23 cellular contexts compared by ENCODE assay signal in genomic region chr13:25683662-25684370, GRCh38.
DNase-seq lines count a peak whose midpoint lies in the region; ATAC-seq and TF ChIP-seq lines count a peak whose summit lies in the region.
"Had no signal": no experiment of that assay in that cellular context is flagged by ENCODE, and none has a peak within 500 bp of the region (broad histone marks: within the 10 kb centered on the region; RNA-seq: fewer than 3 reads in every experiment).

No MANE protein-coding gene starts in this region.

- TF ChIP-seq POLR2A in transverse colon (IDR thresholded peaks at IDR 0.05): no peak

- H3K27ac Mint-ChIP-seq in nephron: peak overlapping the region in 2 of 3 experiments; percentile 29 to 35
- no peak overlapping the region for H3K27ac Mint-ChIP-seq in natural killer cell treated with Interleukin-12 subunit alpha and Interleukin-12 subunit beta and Interleukin-15 and Interleukin-18, amount 100 ng/mL, for 72 hours
- no peak overlapping the region for H3K27ac Mint-ChIP-seq in WTC11
- H3K27ac Mint-ChIP-seq: CD14-positive monocyte; CD4-positive, alpha-beta T cell; CD8-positive, alpha-beta memory T cell; HFFc6 had no signal

- no peaks in the 10 kb centered on the region for H3K36me3 Mint-ChIP-seq in nephron (ENCODE audit: low read depth)
- H3K36me3 Mint-ChIP-seq in natural killer cell treated with Interleukin-12 subunit alpha and Interleukin-12 subunit beta and Interleukin-15 and Interleukin-18, amount 100 ng/mL, for 72 hours: no peaks in the 10 kb centered on the region
- no peaks in the 10 kb centered on the region for H3K36me3 Mint-ChIP-seq in WTC11
- H3K36me3 Mint-ChIP-seq: CD14-positive monocyte; CD8-positive, alpha-beta memory T cell had no signal

- 83 to 92% (median 85%) methylated on average over 6 of the region's 6 CpGs for WGBS in psoas muscle, 3 donors
- 84 to 87% methylated on average over 6 of the region's 6 CpGs for WGBS in transverse colon (ENCODE audit: low coverage in 1 of 2), 2 donors

- no peak overlapping the region for H3K4me3 Mint-ChIP-seq in nephron
- no peak overlapping the region for H3K4me3 Mint-ChIP-seq in natural killer cell treated with Interleukin-12 subunit alpha and Interleukin-12 subunit beta and Interleukin-15 and Interleukin-18, amount 100 ng/mL, for 72 hours
- H3K4me3 Mint-ChIP-seq in WTC11: no peak overlapping the region
- H3K4me3 Mint-ChIP-seq: CD14-positive monocyte; CD4-positive, alpha-beta T cell; CD8-positive, alpha-beta memory T cell; HFFc6 had no signal

- H3K9me3 ChIP-seq in KOPT-K1 (ENCODE audit: insufficient read depth, low read length, poor library complexity, severe bottlenecking) (no peaks in the 10 kb centered on the region), psoas muscle (no peaks in the 10 kb centered on the region), transverse colon (no peaks in the 10 kb centered on the region)
- H3K9me3 ChIP-seq: BE2C, HAP-1 had no signal

- H3K4me1 Mint-ChIP-seq in nephron (peaks cover 80% of the 10 kb centered on the region), WTC11 (no peaks in the 10 kb centered on the region)
- no peaks in the 10 kb centered on the region for H3K4me1 Mint-ChIP-seq in natural killer cell treated with Interleukin-12 subunit alpha and Interleukin-12 subunit beta and Interleukin-15 and Interleukin-18, amount 100 ng/mL, for 72 hours (ENCODE audit: low read depth in 2 of 2)
- H3K4me1 Mint-ChIP-seq: CD14-positive monocyte; CD8-positive, alpha-beta memory T cell had no signal

- in situ Hi-C loops in ACHN (cut with HindIII; ENCODE audit: low pct_ligation_motif_present, low pct_unique_long_range_greater_than_20kb, low sequenced_read_pairs): no loop called here
- in situ Hi-C loops in transverse colon (cut with MboI; ENCODE audit: low pct_ligation_motif_present in 1 of 4, low pct_unique_long_range_greater_than_20kb in 1 of 4, low sequenced_read_pairs in 3 of 4): no loop called here

- H3K27me3 Mint-ChIP-seq in nephron (ENCODE audit: low read depth) (no peaks in the 10 kb centered on the region), WTC11 (ENCODE audit: low read depth) (no peaks in the 10 kb centered on the region)
- peaks cover 3 to 6% of the 10 kb centered on the region in 2 donors for H3K27me3 Mint-ChIP-seq in natural killer cell treated with Interleukin-12 subunit alpha and Interleukin-12 subunit beta and Interleukin-15 and Interleukin-18, amount 100 ng/mL, for 72 hours

- CTCF ChIA-PET in WTC11 (lab: Charles Lee): no interaction called here

- TF ChIP-seq CTCF in VCaP (conservative IDR thresholded peaks at IDR 0.05): no peak
- no peak for TF ChIP-seq CTCF in nephron (IDR thresholded peaks at IDR 0.05; ENCODE audit: unreplicated experiment in 3 of 3)
- TF ChIP-seq CTCF in psoas muscle (IDR thresholded peaks at IDR 0.05): no peak
- TF ChIP-seq CTCF in transverse colon (IDR thresholded peaks at IDR 0.05): no peak
- no peak for TF ChIP-seq CTCF in WTC11 (IDR thresholded peaks at IDR 0.05)

- H3K4me1 ChIP-seq in psoas muscle (peaks cover 31% of the 10 kb centered on the region), transverse colon (peaks cover 0 to 16% (median 4%) of the 10 kb centered on the region in 4 donors)
- H3K4me1 ChIP-seq: BE2C had no signal

- intact Hi-C loops in psoas muscle (cut with DNase I) (loop anchor here in 1 of 2 donors (5.0 kb wide), 1 partner anchor 378 kb away; no protein-coding TSS in a partner anchor), transverse colon (cut with DNase I; ENCODE audit: low total_unique reads) (no loop called here)

- H3K27ac ChIP-seq in KOPT-K1 (ENCODE audit: low read depth, low read length, poor library complexity, severe bottlenecking) (peak overlapping the region; percentile 57), VCaP (peak overlapping the region; percentile 65), psoas muscle (peak overlapping the region; percentile 27), transverse colon (no peak overlapping the region)
- H3K27ac ChIP-seq: 22Rv1; BLaER1 treated with 17β-estradiol and CSF1 and Interleukin-3, amounts not matched to agents 10 nM and 100 nM had no signal

- POLR2A ChIA-PET in WTC11 (lab: Charles Lee): no interaction called here

- H3K4me3 ChIP-seq in psoas muscle (no peak overlapping the region), transverse colon (no peak overlapping the region)
- H3K4me3 ChIP-seq: BLaER1 treated with 17β-estradiol and CSF1 and Interleukin-3, amounts not matched to agents 10 nM and 100 nM; GM12878; HAP-1 had no signal

- no peak for TF ChIP-seq EP300 in transverse colon (IDR thresholded peaks at IDR 0.05; ENCODE audit: low read depth)

- no peak for ATAC-seq in psoas muscle
- no peak for ATAC-seq in natural killer cell treated with Interleukin-12 subunit alpha and Interleukin-12 subunit beta and Interleukin-15 and Interleukin-18, amount 100 ng/mL, for 72 hours
- ATAC-seq in WTC11: no peak
- ATAC-seq: GM12878 had no signal

- peaks cover 13% of the 10 kb centered on the region for H3K9me3 Mint-ChIP-seq in nephron
- no peaks in the 10 kb centered on the region for H3K9me3 Mint-ChIP-seq in natural killer cell treated with Interleukin-12 subunit alpha and Interleukin-12 subunit beta and Interleukin-15 and Interleukin-18, amount 100 ng/mL, for 72 hours
- H3K9me3 Mint-ChIP-seq in WTC11: peaks cover 10% of the 10 kb centered on the region; the same call in 1 of the 2 replicates
- H3K9me3 Mint-ChIP-seq: CD4-positive, alpha-beta T cell had no signal

- H3K36me3 ChIP-seq in KOPT-K1 (ENCODE audit: insufficient read depth, low read length) (no peaks in the 10 kb centered on the region), psoas muscle (ENCODE audit: insufficient read depth in 1 of 2, low read depth in 1 of 2) (no peaks in the 10 kb centered on the region), transverse colon (no peaks in the 10 kb centered on the region)
- H3K36me3 ChIP-seq: BE2C; BLaER1 treated with 17β-estradiol and CSF1 and Interleukin-3, amounts not matched to agents 10 nM and 100 nM; HAP-1 had no signal

- DNase-seq in psoas muscle (no peak), ACHN (no peak), transverse colon (no peak), WTC11 (ENCODE audit: low spot score) (no peak)
- no peak for DNase-seq in natural killer cell treated with Interleukin-12 subunit alpha and Interleukin-12 subunit beta and Interleukin-15 and Interleukin-18, amount 100 ng/mL, for 72 hours (ENCODE audit: low spot score)
- DNase-seq: AML-193; BE2C; CD4-positive, alpha-beta T cell; CD8-positive, alpha-beta memory T cell; DMS 273 treated with DMSO at 0.1 percent for 48 hours; DMS79; EL; GDM1; GOT3; HFFc6 had no signal

- H3K27me3 ChIP-seq in psoas muscle (ENCODE audit: insufficient read depth in 3 of 3, low read length in 2 of 3) (no peaks in the 10 kb centered on the region), transverse colon (no peaks in the 10 kb centered on the region)
- H3K27me3 ChIP-seq: BLaER1 treated with 17β-estradiol and CSF1 and Interleukin-3, amounts not matched to agents 10 nM and 100 nM had no signal

TF ChIP-seq in WTC11, 78 proteins besides CTCF, POLR2A, EP300 and RAD21:
- TF ChIP-seq, protein P1, sequence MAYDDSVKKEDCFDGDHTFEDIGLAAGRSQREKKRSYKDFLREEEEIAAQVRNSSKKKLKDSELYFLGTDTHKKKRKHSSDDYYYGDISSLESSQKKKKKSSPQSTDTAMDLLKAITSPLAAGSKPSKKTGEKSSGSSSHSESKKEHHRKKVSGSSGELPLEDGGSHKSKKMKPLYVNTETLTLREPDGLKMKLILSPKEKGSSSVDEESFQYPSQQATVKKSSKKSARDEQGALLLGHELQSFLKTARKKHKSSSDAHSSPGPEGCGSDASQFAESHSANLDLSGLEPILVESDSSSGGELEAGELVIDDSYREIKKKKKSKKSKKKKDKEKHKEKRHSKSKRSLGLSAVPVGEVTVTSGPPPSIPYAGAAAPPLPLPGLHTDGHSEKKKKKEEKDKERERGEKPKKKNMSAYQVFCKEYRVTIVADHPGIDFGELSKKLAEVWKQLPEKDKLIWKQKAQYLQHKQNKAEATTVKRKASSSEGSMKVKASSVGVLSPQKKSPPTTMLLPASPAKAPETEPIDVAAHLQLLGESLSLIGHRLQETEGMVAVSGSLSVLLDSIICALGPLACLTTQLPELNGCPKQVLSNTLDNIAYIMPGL (CRISPR knock-in tag; IDR thresholded peaks at IDR 0.05): no peak
- TF ChIP-seq NR3C1 (CRISPR knock-in tag; conservative IDR thresholded peaks at IDR 0.05; ENCODE audit: low read depth) (no peak), IRF2 (CRISPR knock-in tag; IDR thresholded peaks at IDR 0.05; ENCODE audit: borderline replicate concordance, low read depth) (no peak), NFATC4 (CRISPR knock-in tag; IDR thresholded peaks at IDR 0.05) (no peak), ZNF219 (CRISPR knock-in tag; IDR thresholded peaks at IDR 0.05; ENCODE audit: borderline replicate concordance) (no peak)
- TF ChIP-seq, protein P2, sequence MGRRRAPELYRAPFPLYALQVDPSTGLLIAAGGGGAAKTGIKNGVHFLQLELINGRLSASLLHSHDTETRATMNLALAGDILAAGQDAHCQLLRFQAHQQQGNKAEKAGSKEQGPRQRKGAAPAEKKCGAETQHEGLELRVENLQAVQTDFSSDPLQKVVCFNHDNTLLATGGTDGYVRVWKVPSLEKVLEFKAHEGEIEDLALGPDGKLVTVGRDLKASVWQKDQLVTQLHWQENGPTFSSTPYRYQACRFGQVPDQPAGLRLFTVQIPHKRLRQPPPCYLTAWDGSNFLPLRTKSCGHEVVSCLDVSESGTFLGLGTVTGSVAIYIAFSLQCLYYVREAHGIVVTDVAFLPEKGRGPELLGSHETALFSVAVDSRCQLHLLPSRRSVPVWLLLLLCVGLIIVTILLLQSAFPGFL (CRISPR knock-in tag; IDR thresholded peaks at IDR 0.05; ENCODE audit: borderline replicate concordance): no peak
- TF ChIP-seq, protein P3, sequence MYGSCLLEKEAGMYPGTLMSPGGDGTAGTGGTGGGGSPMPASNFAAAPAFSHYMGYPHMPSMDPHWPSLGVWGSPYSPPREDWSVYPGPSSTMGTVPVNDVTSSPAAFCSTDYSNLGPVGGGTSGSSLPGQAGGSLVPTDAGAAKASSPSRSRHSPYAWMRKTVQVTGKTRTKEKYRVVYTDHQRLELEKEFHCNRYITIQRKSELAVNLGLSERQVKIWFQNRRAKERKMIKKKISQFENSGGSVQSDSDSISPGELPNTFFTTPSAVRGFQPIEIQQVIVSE (CRISPR knock-in tag; IDR thresholded peaks at IDR 0.05; ENCODE audit: borderline replicate concordance): no peak

Comparison
In these comparisons a context has a peak if more than half of its experiments do, and no peak if none do; other contexts are left out.
1. H3K27ac ChIP-seq: peak in KOPT-K1 (single experiment), VCaP (single experiment) and psoas muscle (single experiment); none in transverse colon (0 of 4).
2. H3K27ac Mint-ChIP-seq: peak in nephron (2 of 3); none in natural killer cell treated with Interleukin-12 subunit alpha and Interleukin-12 subunit beta and Interleukin-15 and Interleukin-18, amount 100 ng/mL, for 72 hours (0 of 2) and WTC11 (single experiment).